In the genomic region with DNA sequence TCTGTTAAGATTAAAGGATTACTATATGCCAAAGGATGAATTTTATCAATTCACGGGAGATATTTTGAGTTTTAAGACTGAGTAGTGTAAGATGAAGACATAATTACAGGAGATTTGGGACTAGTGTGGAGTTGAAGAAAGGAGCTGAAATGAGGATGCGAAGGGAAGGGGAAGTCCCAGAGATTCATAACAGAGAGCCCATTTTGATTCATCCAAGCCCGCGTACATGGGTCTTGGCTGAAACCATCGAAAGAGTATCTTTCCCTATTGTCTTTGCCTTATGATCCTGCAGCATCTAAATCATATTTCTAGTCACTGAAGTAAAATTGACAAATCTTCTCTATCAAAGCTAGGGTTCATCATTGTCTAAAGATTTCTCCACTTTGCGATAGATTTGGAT, we compare ENCODE assay signal across 22 cellular contexts.
"Had no signal": no experiment of that assay in that cellular context is flagged by ENCODE, and none has a peak within 500 bp of the region (broad histone marks: within the 10 kb centered on the region; RNA-seq: fewer than 3 reads in every experiment).

No MANE protein-coding gene starts in this region.

- H3K9me3 ChIP-seq: psoas muscle, right lobe of liver, spleen, testis, tibial nerve, upper lobe of right lung had no signal

- H3K27ac ChIP-seq: psoas muscle, right lobe of liver, spleen, testis, upper lobe of right lung had no signal

- ATAC-seq: natural killer cell treated with Interleukin-12 subunit alpha and Interleukin-12 subunit beta and Interleukin-15 and Interleukin-18, amount 100 ng/mL, for 72 hours; psoas muscle; right lobe of liver; stimulated activated naive B cell treated with anti-CD40 and anti-IgM and Interleukin-4, amounts not matched to agents 10 μg/mL and 1 μg/mL and 100 μg/mL, for 72 hours; stimulated activated naive CD8-positive, alpha-beta T cell treated with anti-CD3 and anti-CD28 coated beads, Interleukin-15, amount 100 ng/mL, for 72 hours; upper lobe of right lung had no signal

- H3K36me3 ChIP-seq: right lobe of liver, spleen, tibial nerve, upper lobe of right lung had no signal

- H3K4me1 ChIP-seq: psoas muscle, right lobe of liver, spleen, testis, upper lobe of right lung had no signal

- H3K27ac Mint-ChIP-seq: endodermal cell; natural killer cell treated with Interleukin-12 subunit alpha and Interleukin-12 subunit beta and Interleukin-15 and Interleukin-18, amount 100 ng/mL, for 72 hours; stimulated activated naive B cell treated with anti-CD40 and anti-IgM and Interleukin-4, amounts not matched to agents 10 μg/mL and 1 μg/mL and 100 μg/mL, for 72 hours; stimulated activated naive CD8-positive, alpha-beta T cell treated with anti-CD3 and anti-CD28 coated beads, Interleukin-15, amount 100 ng/mL, for 72 hours had no signal

- H3K4me3 ChIP-seq: psoas muscle, right lobe of liver, spleen, testis, tibial nerve, upper lobe of right lung had no signal

- H3K9me3 Mint-ChIP-seq: stimulated activated naive B cell treated with anti-CD40 and anti-IgM and Interleukin-4, amounts not matched to agents 10 μg/mL and 1 μg/mL and 100 μg/mL, for 72 hours; stimulated activated naive CD8-positive, alpha-beta T cell treated with anti-CD3 and anti-CD28 coated beads, Interleukin-15, amount 100 ng/mL, for 72 hours had no signal

- H3K27me3 Mint-ChIP-seq: natural killer cell treated with Interleukin-12 subunit alpha and Interleukin-12 subunit beta and Interleukin-15 and Interleukin-18, amount 100 ng/mL, for 72 hours; stimulated activated naive B cell treated with anti-CD40 and anti-IgM and Interleukin-4, amounts not matched to agents 10 μg/mL and 1 μg/mL and 100 μg/mL, for 72 hours had no signal

- H3K27me3 ChIP-seq: right lobe of liver, spleen, testis, tibial nerve, upper lobe of right lung had no signal

- H3K4me3 Mint-ChIP-seq: endodermal cell; natural killer cell treated with Interleukin-12 subunit alpha and Interleukin-12 subunit beta and Interleukin-15 and Interleukin-18, amount 100 ng/mL, for 72 hours; stimulated activated naive B cell treated with anti-CD40 and anti-IgM and Interleukin-4, amounts not matched to agents 10 μg/mL and 1 μg/mL and 100 μg/mL, for 72 hours; stimulated activated naive CD8-positive, alpha-beta T cell treated with anti-CD3 and anti-CD28 coated beads, Interleukin-15, amount 100 ng/mL, for 72 hours had no signal

- DNase-seq: cerebellar nuclear complex; effector CD4-positive, alpha-beta T cell; endodermal cell; erythroblast; head of caudate nucleus; hippocampal formation; kidney glomerular epithelial cell; midbrain; occipital lobe; psoas muscle; retina; right lobe of liver; spleen; stimulated activated CD4-positive, alpha-beta T cell treated with anti-CD3 and anti-CD28 coated beads, Interleukin-15, amount 100 ng/mL, for 24 hours; stimulated activated CD4-positive, alpha-beta T cell treated with anti-CD3 and anti-CD28 coated beads, Interleukin-1b, Interleukin-23, amount 100 ng/mL, for 48 hours; stimulated activated CD4-positive, alpha-beta T cell treated with anti-CD3 and anti-CD28 coated beads, Interleukin-4, amount 100 ng/mL, for 24 hours; stimulated activated naive B cell treated with anti-CD40 and anti-IgM and Interleukin-4, amounts not matched to agents 10 μg/mL and 1 μg/mL and 100 μg/mL, for 72 hours; stimulated activated naive CD8-positive, alpha-beta T cell treated with anti-CD3 and anti-CD28 coated beads, Interleukin-15, amount 100 ng/mL, for 72 hours; testis; upper lobe of right lung had no signal

- H3K4me1 Mint-ChIP-seq: stimulated activated naive B cell treated with anti-CD40 and anti-IgM and Interleukin-4, amounts not matched to agents 10 μg/mL and 1 μg/mL and 100 μg/mL, for 72 hours; stimulated activated naive CD8-positive, alpha-beta T cell treated with anti-CD3 and anti-CD28 coated beads, Interleukin-15, amount 100 ng/mL, for 72 hours had no signal

- H3K36me3 Mint-ChIP-seq: natural killer cell treated with Interleukin-12 subunit alpha and Interleukin-12 subunit beta and Interleukin-15 and Interleukin-18, amount 100 ng/mL, for 72 hours; stimulated activated naive B cell treated with anti-CD40 and anti-IgM and Interleukin-4, amounts not matched to agents 10 μg/mL and 1 μg/mL and 100 μg/mL, for 72 hours had no signal
